Comparison of ENCODE assay signal across 9 cellular contexts in the genomic region with DNA sequence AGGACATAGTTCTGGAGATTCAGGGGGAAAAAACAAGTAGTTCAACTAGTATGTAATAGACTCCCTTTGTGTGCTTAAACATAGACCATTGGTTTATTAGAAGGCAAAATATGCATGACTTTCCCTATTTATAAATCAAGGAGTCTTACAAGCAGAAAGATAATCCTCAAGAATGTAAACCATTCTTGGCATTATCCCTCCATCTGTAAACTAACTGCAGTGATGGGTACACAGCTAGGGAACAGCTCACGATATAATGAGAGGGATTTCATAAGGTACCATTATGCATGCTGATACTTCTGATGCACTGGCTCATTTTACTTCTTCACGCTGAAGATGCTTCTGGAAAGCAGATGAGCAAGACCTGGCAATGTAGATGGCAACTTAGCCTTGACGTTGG. TPM values are rescaled to one million over a fixed set of nuclear protein-coding genes. Genes with fewer than 3 reads are reported as not detected.
DNase-seq lines count a peak whose midpoint lies in the region; ATAC-seq, FAIRE-seq and TF ChIP-seq lines count a peak whose summit lies in the region.
"Had no signal": no experiment of that assay in that cellular context is flagged by ENCODE, and none has a peak within 500 bp of the region (broad histone marks: within the 10 kb centered on the region; RNA-seq: fewer than 3 reads in every experiment).

No MANE protein-coding gene starts in this region.

- TF ChIP-seq CTCF in HepG2 (CRISPR knock-in tag; IDR thresholded peaks at IDR 0.05) (no peak), right lobe of liver (IDR thresholded peaks at IDR 0.05) (no peak), upper lobe of right lung (IDR thresholded peaks at IDR 0.05) (no peak)

- no TSS peak for BruUV-seq in HepG2 (replicated peaks; lab: Mats Ljungman, UMichigan)

- CTCF ChIA-PET in HepG2 (lab: Yijun Ruan, JAX; ENCODE audit: low intra/inter-chr PET ratio, low total read pairs): no interaction called here

- peaks cover 34% of the 10 kb centered on the region for H3K79me2 ChIP-seq in HepG2 (ENCODE audit: insufficient read depth, low read length)

- peak overlapping the region; percentile 99 for H3K27ac Mint-ChIP-seq in activated naive CD8-positive, alpha-beta T cell treated with anti-CD3 and anti-CD28 coated beads for 36 hours

- H3K9me3 ChIP-seq in HepG2 (ENCODE audit: low read length): no peaks in the 10 kb centered on the region
- no peaks in the 10 kb centered on the region for H3K9me3 ChIP-seq in right lobe of liver
- no peaks in the 10 kb centered on the region for H3K9me3 ChIP-seq in upper lobe of right lung

- peaks cover 31% of the 10 kb centered on the region for H3K4me1 ChIP-seq in HepG2 (ENCODE audit: insufficient read depth, low read length)
- peaks cover 0 to 14% (median 7%) of the 10 kb centered on the region in 4 donors for H3K4me1 ChIP-seq in right lobe of liver
- H3K4me1 ChIP-seq in upper lobe of right lung: peaks cover 20% of the 10 kb centered on the region

- intact Hi-C loops in HepG2 (cut with micrococcal nuclease; ENCODE audit: unreplicated experiment): loop anchor here (5.0 kb wide), 1 partner anchor 351 kb away; a partner anchor contains a TSS
- intact Hi-C loops in right lobe of liver (cut with DNase I): no loop called here
- intact Hi-C loops in upper lobe of right lung (cut with DNase I): no loop called here

- in situ Hi-C loops in HepG2 (cut with HindIII; ENCODE audit: extremely low pct_ligation_motif_present, low pct_unique_long_range_greater_than_20kb): no loop called here

- peaks cover 0 to 5% of the 10 kb centered on the region in 2 experiments; a peak in 3 of 5 replicates for H3K27me3 ChIP-seq in HepG2 (ENCODE audit: control insufficient read depth in 1 of 2, insufficient read depth in 2 of 2, low read length in 2 of 2)
- H3K27me3 ChIP-seq in right lobe of liver: no peaks in the 10 kb centered on the region
- no peaks in the 10 kb centered on the region for H3K27me3 ChIP-seq in upper lobe of right lung

- H3K36me3 ChIP-seq in HepG2 (replicated peaks in 1 of 2; ENCODE audit: control insufficient read depth in 1 of 2, insufficient read depth in 2 of 2, low read length in 2 of 2) (peaks cover 7 to 14% of the 10 kb centered on the region in 2 experiments; a peak in 4 of 5 replicates), right lobe of liver (no peaks in the 10 kb centered on the region), upper lobe of right lung (no peaks in the 10 kb centered on the region)

- no peak overlapping the region for H2AFZ ChIP-seq in HepG2 (ENCODE audit: low read length)

- H3K27me3 Mint-ChIP-seq in activated naive CD8-positive, alpha-beta T cell treated with anti-CD3 and anti-CD28 coated beads for 36 hours: peaks cover 6% of the 10 kb centered on the region

- no peak for FAIRE-seq in HepG2 (lab: Jason Lieb, UNC)
- FAIRE-seq: G401.6 had no signal

- TF ChIP-seq EP300 in HepG2 (IDR thresholded peaks at IDR 0.05; ENCODE audit: low read depth in 2 of 2, low read length in 2 of 2) (no peak), HepG2 (CRISPR knock-in tag; IDR thresholded peaks at IDR 0.05; ENCODE audit: borderline replicate concordance) (no peak)

- DNase-seq in HepG2 (ENCODE audit: low spot score): no peak
- DNase-seq in right lobe of liver: no peak
- DNase-seq in activated naive CD8-positive, alpha-beta T cell treated with anti-CD3 and anti-CD28 coated beads for 36 hours: no peak
- DNase-seq in left kidney (ENCODE audit: low read depth, low spot score): peak; percentile 2
- no peak for DNase-seq in upper lobe of right lung
- no peak for DNase-seq in germinal center (ENCODE audit: low spot score)
- no peak for DNase-seq in cerebellar nuclear complex (lab: John Stamatoyannopoulos, UW)
- DNase-seq in Ammon's horn (ENCODE audit: low spot score): no peak

- H4K20me1 ChIP-seq in HepG2 (ENCODE audit: insufficient read depth, low read length): no peaks in the 10 kb centered on the region

- H3K4me3 ChIP-seq in HepG2 (replicated peaks in 1 of 3; ENCODE audit: insufficient read depth in 1 of 3, low read depth in 2 of 3, low read length in 3 of 3) (peak overlapping the region in 2 of 3 experiments; percentile 63 to 80; a peak in 3 of 6 replicates), right lobe of liver (no peak overlapping the region), upper lobe of right lung (peak overlapping the region; percentile 75)

- no peak overlapping the region for H3K9ac ChIP-seq in HepG2 (ENCODE audit: insufficient read depth, low read depth, low read length)

- peaks cover 31% of the 10 kb centered on the region for H3K36me3 Mint-ChIP-seq in activated naive CD8-positive, alpha-beta T cell treated with anti-CD3 and anti-CD28 coated beads for 36 hours

- H3K9me3 Mint-ChIP-seq in activated naive CD8-positive, alpha-beta T cell treated with anti-CD3 and anti-CD28 coated beads for 36 hours: peaks cover 2% of the 10 kb centered on the region

- H3K4me3 Mint-ChIP-seq in activated naive CD8-positive, alpha-beta T cell treated with anti-CD3 and anti-CD28 coated beads for 36 hours: peak overlapping the region; percentile 98

- peaks cover 39% of the 10 kb centered on the region for H3K4me1 Mint-ChIP-seq in activated naive CD8-positive, alpha-beta T cell treated with anti-CD3 and anti-CD28 coated beads for 36 hours

- peak overlapping the region; percentile 94 for H3K4me2 ChIP-seq in HepG2 (ENCODE audit: low read depth, low read length)

- ATAC-seq in HepG2: no peak
- ATAC-seq in right lobe of liver: no peak
- ATAC-seq in upper lobe of right lung: no peak

- no peak for TF ChIP-seq POLR2A in HepG2 (IDR thresholded peaks at IDR 0.05; ENCODE audit: insufficient read depth in 1 of 2, low read depth in 2 of 2, low read length in 2 of 2)
- TF ChIP-seq POLR2A in right lobe of liver (IDR thresholded peaks at IDR 0.05): no peak

- no peak overlapping the region for H3K27ac ChIP-seq in HepG2 (ENCODE audit: extremely low read length, insufficient read depth, low read length)
- H3K27ac ChIP-seq in right lobe of liver: no peak overlapping the region
- H3K27ac ChIP-seq in upper lobe of right lung: peak overlapping the region; percentile 90

- TF ChIP-seq RAD21 in HepG2 (CRISPR knock-in tag; IDR thresholded peaks at IDR 0.05): no peak

- WGBS in HepG2 (ENCODE audit: low lambda C conversion rate): 18% methylated on average over 3 of the region's 3 CpGs
- 41% methylated on average over 3 of the region's 3 CpGs for WGBS in right lobe of liver (ENCODE audit: insufficient coverage, low coverage, low lambda C conversion rate, missing lambda C conversion rate)

- POLR2A ChIA-PET in HepG2 (lab: Yijun Ruan, JAX): no interaction called here

RNA-seq across cellular contexts. Expression of a gene that starts 0.9 kb away (rescaled TPM):
- total RNA-seq in HepG2 (2016; rRNA removed; fragmentation: Illumina TruSeq; extraction: Trizol): 0.09 TPM in 1 of 2 replicates, not detected in the other
- total RNA-seq in HepG2 (2016; cell fraction: cytosol; rRNA removed; fragmentation: Illumina TruSeq; extraction: Trizol; ENCODE audit: low read depth): not detected in 2 replicates
- not detected in 2 replicates for total RNA-seq in HepG2 (2016; cell fraction: insoluble cytoplasmic fraction; rRNA removed; fragmentation: Illumina TruSeq; extraction: Trizol)
- not detected in 2 replicates for total RNA-seq in HepG2 (2016; cell fraction: membrane; rRNA removed; fragmentation: Illumina TruSeq; extraction: Trizol)
- total RNA-seq in HepG2 (2016; cell fraction: nucleus; rRNA removed; fragmentation: Illumina TruSeq; extraction: Trizol): not detected in 2 replicates
- polyA plus RNA-seq in HepG2 (2011; rRNA removed): 0.12 and 0.46 TPM in 2 replicates
- polyA plus RNA-seq in HepG2 (2011; cell fraction: cytosol; rRNA removed): 0.09 and 0.11 TPM in 2 replicates
- 0.23 and 0.43 TPM in 2 replicates for polyA plus RNA-seq in HepG2 (2011; cell fraction: nucleus; rRNA removed)
- 0.16 TPM in 1 of 2 replicates, not detected in the other for polyA plus RNA-seq in HepG2 (2012)
- not detected in 2 replicates for polyA plus RNA-seq in HepG2 (2016; cell fraction: cytosol; fragmentation: Illumina TruSeq; extraction: Trizol; ENCODE audit: low read depth)
- 0.40 TPM in 1 of 2 replicates, not detected in the other for polyA plus RNA-seq in HepG2 (2016; cell fraction: insoluble cytoplasmic fraction; fragmentation: Illumina TruSeq; extraction: Trizol; ENCODE audit: low read depth)
- not detected in 2 replicates for polyA plus RNA-seq in HepG2 (2016; cell fraction: membrane; fragmentation: Illumina TruSeq; extraction: Trizol; ENCODE audit: low read depth)
- not detected in 2 replicates for polyA plus RNA-seq in HepG2 (2016; cell fraction: nucleus; fragmentation: Illumina TruSeq; extraction: Trizol; ENCODE audit: insufficient read depth, low read depth)
- 0.40 TPM in 1 of 2 replicates, not detected in the other for polyA minus RNA-seq in HepG2 (2011; rRNA and poly(A)+ RNA removed; ENCODE audit: low replicate concordance)
- not detected in 2 replicates for polyA minus RNA-seq in HepG2 (2011; cell fraction: cytosol; rRNA and poly(A)+ RNA removed)
- 0.37 and 0.39 TPM in 2 replicates for polyA minus RNA-seq in HepG2 (2011; cell fraction: nucleus; rRNA and poly(A)+ RNA removed)
- 1 to 10 TPM in 1 of 6 experiments, under 1 TPM in 4, not detected in 1; 0.19 to 1.7 (median 0.60) TPM for total RNA-seq in right lobe of liver
- 1 to 10 TPM; 3.0 to 3.8 TPM for total RNA-seq in activated naive CD8-positive, alpha-beta T cell treated with anti-CD3 and anti-CD28 coated beads for 36 hours
- 0.81 TPM for total RNA-seq in upper lobe of right lung

RNA-seq across cellular contexts. Expression of a gene that starts 1.6 kb away (rescaled TPM):
- total RNA-seq in HepG2 (2016; rRNA removed; fragmentation: Illumina TruSeq; extraction: Trizol) (55.6 and 62.3 TPM in 2 replicates), right lobe of liver (10 to 100 TPM; 17.4 to 38.4 (median 20.6) TPM), upper lobe of right lung (20.2 TPM)
- 35.3 and 46.1 TPM in 2 replicates for total RNA-seq in HepG2 (2016; cell fraction: cytosol; rRNA removed; fragmentation: Illumina TruSeq; extraction: Trizol; ENCODE audit: low read depth)
- total RNA-seq in HepG2 (2016; cell fraction: insoluble cytoplasmic fraction; rRNA removed; fragmentation: Illumina TruSeq; extraction: Trizol): 61.9 and 63.6 TPM in 2 replicates
- total RNA-seq in HepG2 (2016; cell fraction: membrane; rRNA removed; fragmentation: Illumina TruSeq; extraction: Trizol): 71.2 and 72.9 TPM in 2 replicates
- 50.3 and 53.1 TPM in 2 replicates for total RNA-seq in HepG2 (2016; cell fraction: nucleus; rRNA removed; fragmentation: Illumina TruSeq; extraction: Trizol)
- 21.5 and 29.6 TPM in 2 replicates for polyA plus RNA-seq in HepG2 (2011; rRNA removed)
- 20.1 and 24.5 TPM in 2 replicates for polyA plus RNA-seq in HepG2 (2011; cell fraction: cytosol; rRNA removed)
- 28.1 and 29.2 TPM in 2 replicates for polyA plus RNA-seq in HepG2 (2011; cell fraction: nucleus; rRNA removed)
- 18.6 and 31.7 TPM in 2 replicates for polyA plus RNA-seq in HepG2 (2012)
- polyA plus RNA-seq in HepG2 (2016; cell fraction: cytosol; fragmentation: Illumina TruSeq; extraction: Trizol; ENCODE audit: low read depth): 62.2 and 78.6 TPM in 2 replicates
- 76.6 and 85.1 TPM in 2 replicates for polyA plus RNA-seq in HepG2 (2016; cell fraction: insoluble cytoplasmic fraction; fragmentation: Illumina TruSeq; extraction: Trizol; ENCODE audit: low read depth)
- polyA plus RNA-seq in HepG2 (2016; cell fraction: membrane; fragmentation: Illumina TruSeq; extraction: Trizol; ENCODE audit: low read depth): 76.0 and 95.4 TPM in 2 replicates
- 116 and 118 TPM in 2 replicates for polyA plus RNA-seq in HepG2 (2016; cell fraction: nucleus; fragmentation: Illumina TruSeq; extraction: Trizol; ENCODE audit: insufficient read depth, low read depth)
- 14.0 and 39.3 TPM in 2 replicates for polyA minus RNA-seq in HepG2 (2011; rRNA and poly(A)+ RNA removed; ENCODE audit: low replicate concordance)
- polyA minus RNA-seq in HepG2 (2011; cell fraction: cytosol; rRNA and poly(A)+ RNA removed): 9.4 and 19.0 TPM in 2 replicates
- 27.0 and 31.7 TPM in 2 replicates for polyA minus RNA-seq in HepG2 (2011; cell fraction: nucleus; rRNA and poly(A)+ RNA removed)
- 10 to 100 TPM; 78.1 to 79.0 TPM for total RNA-seq in activated naive CD8-positive, alpha-beta T cell treated with anti-CD3 and anti-CD28 coated beads for 36 hours

Comparison
In these comparisons a context has a peak if more than half of its experiments do, and no peak if none do; other contexts are left out.
1. H3K4me3 ChIP-seq: peak in HepG2 (2 of 3) and upper lobe of right lung (single experiment); none in right lobe of liver (0 of 3).